ENCODE assay signal across 2 cellular contexts in the genomic region with DNA sequence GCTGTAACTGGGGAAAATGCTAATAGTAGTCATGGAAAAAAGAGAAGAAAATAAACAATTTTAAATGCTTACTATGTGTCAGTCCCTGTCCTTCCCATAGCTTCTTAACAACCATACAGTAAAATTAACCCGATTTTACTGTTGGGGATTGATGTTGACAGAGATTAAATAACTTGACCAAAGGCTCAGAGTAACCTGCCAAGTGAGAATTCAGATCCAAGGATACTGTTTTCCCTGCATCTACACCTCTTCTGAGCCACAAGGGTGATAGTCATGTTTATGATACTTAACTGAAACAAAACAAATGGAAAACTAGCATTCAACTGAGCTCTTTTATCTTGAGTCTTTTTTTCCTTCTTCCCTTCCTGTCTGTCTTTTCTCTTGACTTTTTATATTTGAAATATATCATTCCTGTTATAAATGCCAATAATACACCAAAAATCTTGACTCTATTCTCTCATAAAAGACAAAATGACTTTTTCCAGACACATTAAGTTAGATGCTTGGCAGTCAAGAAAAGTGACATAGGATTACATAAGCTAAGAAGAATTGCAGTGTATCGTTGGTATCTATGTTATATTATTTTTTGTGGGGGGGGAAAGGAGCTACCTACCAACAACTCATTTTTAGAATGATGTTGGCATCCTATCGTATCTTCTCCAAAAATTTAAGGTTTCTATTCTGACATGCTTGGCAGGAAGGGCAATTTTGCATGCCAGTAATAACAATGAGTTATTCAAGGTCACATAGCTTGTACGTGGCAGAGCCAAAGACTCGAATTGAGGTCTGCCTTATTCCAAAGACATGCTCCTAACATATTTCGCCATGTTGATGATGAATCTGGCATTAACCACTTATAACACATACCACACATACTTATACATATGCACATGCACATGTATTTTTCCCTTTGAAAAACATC.
TF ChIP-seq lines count a peak whose summit lies in the region.

No MANE protein-coding gene starts in this region.

TF ChIP-seq in SK-N-SH treated with all-trans-retinoic acid at 6 μM for 48 hours, 23 proteins besides CTCF, POLR2A, EP300 and RAD21 (continued from another document):
- TF ChIP-seq ISL1 (CRISPR knock-in tag; IDR thresholded peaks at IDR 0.05), result peak; percentile 81
- TF ChIP-seq, protein P1, sequence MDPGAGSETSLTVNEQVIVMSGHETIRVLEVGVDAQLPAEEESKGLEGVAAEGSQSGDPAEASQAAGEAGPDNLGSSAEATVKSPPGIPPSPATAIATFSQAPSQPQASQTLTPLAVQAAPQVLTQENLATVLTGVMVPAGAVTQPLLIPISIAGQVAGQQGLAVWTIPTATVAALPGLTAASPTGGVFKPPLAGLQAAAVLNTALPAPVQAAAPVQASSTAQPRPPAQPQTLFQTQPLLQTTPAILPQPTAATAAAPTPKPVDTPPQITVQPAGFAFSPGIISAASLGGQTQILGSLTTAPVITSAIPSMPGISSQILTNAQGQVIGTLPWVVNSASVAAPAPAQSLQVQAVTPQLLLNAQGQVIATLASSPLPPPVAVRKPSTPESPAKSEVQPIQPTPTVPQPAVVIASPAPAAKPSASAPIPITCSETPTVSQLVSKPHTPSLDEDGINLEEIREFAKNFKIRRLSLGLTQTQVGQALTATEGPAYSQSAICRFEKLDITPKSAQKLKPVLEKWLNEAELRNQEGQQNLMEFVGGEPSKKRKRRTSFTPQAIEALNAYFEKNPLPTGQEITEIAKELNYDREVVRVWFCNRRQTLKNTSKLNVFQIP (CRISPR knock-in tag; IDR thresholded peaks at IDR 0.05; ENCODE audit: borderline replicate concordance, low read depth), result no peak
- TF ChIP-seq RARB (CRISPR knock-in tag; IDR thresholded peaks at IDR 0.05), result no peak
- TF ChIP-seq, protein P2, sequence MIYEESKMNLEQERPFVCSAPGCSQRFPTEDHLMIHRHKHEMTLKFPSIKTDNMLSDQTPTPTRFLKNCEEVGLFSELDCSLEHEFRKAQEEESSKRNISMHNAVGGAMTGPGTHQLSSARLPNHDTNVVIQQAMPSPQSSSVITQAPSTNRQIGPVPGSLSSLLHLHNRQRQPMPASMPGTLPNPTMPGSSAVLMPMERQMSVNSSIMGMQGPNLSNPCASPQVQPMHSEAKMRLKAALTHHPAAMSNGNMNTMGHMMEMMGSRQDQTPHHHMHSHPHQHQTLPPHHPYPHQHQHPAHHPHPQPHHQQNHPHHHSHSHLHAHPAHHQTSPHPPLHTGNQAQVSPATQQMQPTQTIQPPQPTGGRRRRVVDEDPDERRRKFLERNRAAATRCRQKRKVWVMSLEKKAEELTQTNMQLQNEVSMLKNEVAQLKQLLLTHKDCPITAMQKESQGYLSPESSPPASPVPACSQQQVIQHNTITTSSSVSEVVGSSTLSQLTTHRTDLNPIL (CRISPR knock-in tag; IDR thresholded peaks at IDR 0.05; ENCODE audit: low read depth), result peak; percentile 85; the same call in 1 of the 2 replicates
- no peak for TF ChIP-seq ZFP30 (CRISPR knock-in tag; IDR thresholded peaks at IDR 0.05)
- TF ChIP-seq OSR1 (CRISPR knock-in tag; IDR thresholded peaks at IDR 0.05), result no peak
- TF ChIP-seq TOX (CRISPR knock-in tag; IDR thresholded peaks at IDR 0.05; ENCODE audit: borderline replicate concordance), result no peak
- TF ChIP-seq, protein P3, sequence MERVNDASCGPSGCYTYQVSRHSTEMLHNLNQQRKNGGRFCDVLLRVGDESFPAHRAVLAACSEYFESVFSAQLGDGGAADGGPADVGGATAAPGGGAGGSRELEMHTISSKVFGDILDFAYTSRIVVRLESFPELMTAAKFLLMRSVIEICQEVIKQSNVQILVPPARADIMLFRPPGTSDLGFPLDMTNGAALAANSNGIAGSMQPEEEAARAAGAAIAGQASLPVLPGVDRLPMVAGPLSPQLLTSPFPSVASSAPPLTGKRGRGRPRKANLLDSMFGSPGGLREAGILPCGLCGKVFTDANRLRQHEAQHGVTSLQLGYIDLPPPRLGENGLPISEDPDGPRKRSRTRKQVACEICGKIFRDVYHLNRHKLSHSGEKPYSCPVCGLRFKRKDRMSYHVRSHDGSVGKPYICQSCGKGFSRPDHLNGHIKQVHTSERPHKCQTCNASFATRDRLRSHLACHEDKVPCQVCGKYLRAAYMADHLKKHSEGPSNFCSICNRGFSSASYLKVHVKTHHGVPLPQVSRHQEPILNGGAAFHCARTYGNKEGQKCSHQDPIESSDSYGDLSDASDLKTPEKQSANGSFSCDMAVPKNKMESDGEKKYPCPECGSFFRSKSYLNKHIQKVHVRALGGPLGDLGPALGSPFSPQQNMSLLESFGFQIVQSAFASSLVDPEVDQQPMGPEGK (CRISPR knock-in tag; IDR thresholded peaks at IDR 0.05; ENCODE audit: borderline replicate concordance), result peak; percentile 63; the same call in 1 of the 2 replicates
- TF ChIP-seq SNAI2 (CRISPR knock-in tag; IDR thresholded peaks at IDR 0.05), result no peak
- TF ChIP-seq ARNTL (CRISPR knock-in tag; IDR thresholded peaks at IDR 0.05; ENCODE audit: borderline replicate concordance, low read depth), result no peak
- TF ChIP-seq, protein P4, sequence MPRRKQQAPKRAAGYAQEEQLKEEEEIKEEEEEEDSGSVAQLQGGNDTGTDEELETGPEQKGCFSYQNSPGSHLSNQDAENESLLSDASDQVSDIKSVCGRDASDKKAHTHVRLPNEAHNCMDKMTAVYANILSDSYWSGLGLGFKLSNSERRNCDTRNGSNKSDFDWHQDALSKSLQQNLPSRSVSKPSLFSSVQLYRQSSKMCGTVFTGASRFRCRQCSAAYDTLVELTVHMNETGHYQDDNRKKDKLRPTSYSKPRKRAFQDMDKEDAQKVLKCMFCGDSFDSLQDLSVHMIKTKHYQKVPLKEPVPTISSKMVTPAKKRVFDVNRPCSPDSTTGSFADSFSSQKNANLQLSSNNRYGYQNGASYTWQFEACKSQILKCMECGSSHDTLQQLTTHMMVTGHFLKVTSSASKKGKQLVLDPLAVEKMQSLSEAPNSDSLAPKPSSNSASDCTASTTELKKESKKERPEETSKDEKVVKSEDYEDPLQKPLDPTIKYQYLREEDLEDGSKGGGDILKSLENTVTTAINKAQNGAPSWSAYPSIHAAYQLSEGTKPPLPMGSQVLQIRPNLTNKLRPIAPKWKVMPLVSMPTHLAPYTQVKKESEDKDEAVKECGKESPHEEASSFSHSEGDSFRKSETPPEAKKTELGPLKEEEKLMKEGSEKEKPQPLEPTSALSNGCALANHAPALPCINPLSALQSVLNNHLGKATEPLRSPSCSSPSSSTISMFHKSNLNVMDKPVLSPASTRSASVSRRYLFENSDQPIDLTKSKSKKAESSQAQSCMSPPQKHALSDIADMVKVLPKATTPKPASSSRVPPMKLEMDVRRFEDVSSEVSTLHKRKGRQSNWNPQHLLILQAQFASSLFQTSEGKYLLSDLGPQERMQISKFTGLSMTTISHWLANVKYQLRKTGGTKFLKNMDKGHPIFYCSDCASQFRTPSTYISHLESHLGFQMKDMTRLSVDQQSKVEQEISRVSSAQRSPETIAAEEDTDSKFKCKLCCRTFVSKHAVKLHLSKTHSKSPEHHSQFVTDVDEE (CRISPR knock-in tag; IDR thresholded peaks at IDR 0.05), result no peak
- TF ChIP-seq ZFP3 (CRISPR knock-in tag; IDR thresholded peaks at IDR 0.05), result no peak

TF ChIP-seq in SK-N-SH, 30 proteins besides CTCF, POLR2A, EP300 and RAD21 (continued from another document):
- TF ChIP-seq, protein P5, sequence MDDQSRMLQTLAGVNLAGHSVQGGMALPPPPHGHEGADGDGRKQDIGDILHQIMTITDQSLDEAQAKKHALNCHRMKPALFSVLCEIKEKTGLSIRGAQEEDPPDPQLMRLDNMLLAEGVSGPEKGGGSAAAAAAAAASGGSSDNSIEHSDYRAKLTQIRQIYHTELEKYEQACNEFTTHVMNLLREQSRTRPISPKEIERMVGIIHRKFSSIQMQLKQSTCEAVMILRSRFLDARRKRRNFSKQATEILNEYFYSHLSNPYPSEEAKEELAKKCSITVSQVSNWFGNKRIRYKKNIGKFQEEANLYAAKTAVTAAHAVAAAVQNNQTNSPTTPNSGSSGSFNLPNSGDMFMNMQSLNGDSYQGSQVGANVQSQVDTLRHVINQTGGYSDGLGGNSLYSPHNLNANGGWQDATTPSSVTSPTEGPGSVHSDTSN (IDR thresholded peaks at IDR 0.05), result no peak
- TF ChIP-seq, protein P6, sequence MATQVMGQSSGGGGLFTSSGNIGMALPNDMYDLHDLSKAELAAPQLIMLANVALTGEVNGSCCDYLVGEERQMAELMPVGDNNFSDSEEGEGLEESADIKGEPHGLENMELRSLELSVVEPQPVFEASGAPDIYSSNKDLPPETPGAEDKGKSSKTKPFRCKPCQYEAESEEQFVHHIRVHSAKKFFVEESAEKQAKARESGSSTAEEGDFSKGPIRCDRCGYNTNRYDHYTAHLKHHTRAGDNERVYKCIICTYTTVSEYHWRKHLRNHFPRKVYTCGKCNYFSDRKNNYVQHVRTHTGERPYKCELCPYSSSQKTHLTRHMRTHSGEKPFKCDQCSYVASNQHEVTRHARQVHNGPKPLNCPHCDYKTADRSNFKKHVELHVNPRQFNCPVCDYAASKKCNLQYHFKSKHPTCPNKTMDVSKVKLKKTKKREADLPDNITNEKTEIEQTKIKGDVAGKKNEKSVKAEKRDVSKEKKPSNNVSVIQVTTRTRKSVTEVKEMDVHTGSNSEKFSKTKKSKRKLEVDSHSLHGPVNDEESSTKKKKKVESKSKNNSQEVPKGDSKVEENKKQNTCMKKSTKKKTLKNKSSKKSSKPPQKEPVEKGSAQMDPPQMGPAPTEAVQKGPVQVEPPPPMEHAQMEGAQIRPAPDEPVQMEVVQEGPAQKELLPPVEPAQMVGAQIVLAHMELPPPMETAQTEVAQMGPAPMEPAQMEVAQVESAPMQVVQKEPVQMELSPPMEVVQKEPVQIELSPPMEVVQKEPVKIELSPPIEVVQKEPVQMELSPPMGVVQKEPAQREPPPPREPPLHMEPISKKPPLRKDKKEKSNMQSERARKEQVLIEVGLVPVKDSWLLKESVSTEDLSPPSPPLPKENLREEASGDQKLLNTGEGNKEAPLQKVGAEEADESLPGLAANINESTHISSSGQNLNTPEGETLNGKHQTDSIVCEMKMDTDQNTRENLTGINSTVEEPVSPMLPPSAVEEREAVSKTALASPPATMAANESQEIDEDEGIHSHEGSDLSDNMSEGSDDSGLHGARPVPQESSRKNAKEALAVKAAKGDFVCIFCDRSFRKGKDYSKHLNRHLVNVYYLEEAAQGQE (IDR thresholded peaks at IDR 0.05; ENCODE audit: low read depth, low read length), result no peak
- TF ChIP-seq POLR2AphosphoS5 (IDR thresholded peaks at IDR 0.05; ENCODE audit: low read depth, low read length) (no peak), ELF1 (IDR thresholded peaks at IDR 0.05) (no peak), GABPA (IDR thresholded peaks at IDR 0.05; ENCODE audit: low read depth) (no peak), GATA2 (CRISPR knock-in tag; IDR thresholded peaks at IDR 0.05) (no peak), FOXM1 (IDR thresholded peaks at IDR 0.05; ENCODE audit: low read depth) (no peak), RFX5 (IDR thresholded peaks at IDR 0.05; ENCODE audit: low read length) (no peak), YY1 (IDR thresholded peaks at IDR 0.05; ENCODE audit: low read depth) (no peak), RCOR1 (IDR thresholded peaks at IDR 0.05; ENCODE audit: low read length) (no peak)
- TF ChIP-seq, protein P7, sequence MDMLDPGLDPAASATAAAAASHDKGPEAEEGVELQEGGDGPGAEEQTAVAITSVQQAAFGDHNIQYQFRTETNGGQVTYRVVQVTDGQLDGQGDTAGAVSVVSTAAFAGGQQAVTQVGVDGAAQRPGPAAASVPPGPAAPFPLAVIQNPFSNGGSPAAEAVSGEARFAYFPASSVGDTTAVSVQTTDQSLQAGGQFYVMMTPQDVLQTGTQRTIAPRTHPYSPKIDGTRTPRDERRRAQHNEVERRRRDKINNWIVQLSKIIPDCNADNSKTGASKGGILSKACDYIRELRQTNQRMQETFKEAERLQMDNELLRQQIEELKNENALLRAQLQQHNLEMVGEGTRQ (IDR thresholded peaks at IDR 0.05; ENCODE audit: borderline replicate concordance, low read depth, low read length), result no peak
- TF ChIP-seq, protein P8, sequence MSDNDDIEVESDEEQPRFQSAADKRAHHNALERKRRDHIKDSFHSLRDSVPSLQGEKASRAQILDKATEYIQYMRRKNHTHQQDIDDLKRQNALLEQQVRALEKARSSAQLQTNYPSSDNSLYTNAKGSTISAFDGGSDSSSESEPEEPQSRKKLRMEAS (IDR thresholded peaks at IDR 0.05; ENCODE audit: low read depth), result no peak
